ENCODE assay signal across 1 cellular context in genomic region chr13:51805925-51806324, GRCh38.
TF ChIP-seq lines count a peak whose summit lies in the region.

No MANE protein-coding gene starts in this region.

TF ChIP-seq in neural cell, 6 proteins besides CTCF, POLR2A, EP300 and RAD21:
- TF ChIP-seq, protein P1, sequence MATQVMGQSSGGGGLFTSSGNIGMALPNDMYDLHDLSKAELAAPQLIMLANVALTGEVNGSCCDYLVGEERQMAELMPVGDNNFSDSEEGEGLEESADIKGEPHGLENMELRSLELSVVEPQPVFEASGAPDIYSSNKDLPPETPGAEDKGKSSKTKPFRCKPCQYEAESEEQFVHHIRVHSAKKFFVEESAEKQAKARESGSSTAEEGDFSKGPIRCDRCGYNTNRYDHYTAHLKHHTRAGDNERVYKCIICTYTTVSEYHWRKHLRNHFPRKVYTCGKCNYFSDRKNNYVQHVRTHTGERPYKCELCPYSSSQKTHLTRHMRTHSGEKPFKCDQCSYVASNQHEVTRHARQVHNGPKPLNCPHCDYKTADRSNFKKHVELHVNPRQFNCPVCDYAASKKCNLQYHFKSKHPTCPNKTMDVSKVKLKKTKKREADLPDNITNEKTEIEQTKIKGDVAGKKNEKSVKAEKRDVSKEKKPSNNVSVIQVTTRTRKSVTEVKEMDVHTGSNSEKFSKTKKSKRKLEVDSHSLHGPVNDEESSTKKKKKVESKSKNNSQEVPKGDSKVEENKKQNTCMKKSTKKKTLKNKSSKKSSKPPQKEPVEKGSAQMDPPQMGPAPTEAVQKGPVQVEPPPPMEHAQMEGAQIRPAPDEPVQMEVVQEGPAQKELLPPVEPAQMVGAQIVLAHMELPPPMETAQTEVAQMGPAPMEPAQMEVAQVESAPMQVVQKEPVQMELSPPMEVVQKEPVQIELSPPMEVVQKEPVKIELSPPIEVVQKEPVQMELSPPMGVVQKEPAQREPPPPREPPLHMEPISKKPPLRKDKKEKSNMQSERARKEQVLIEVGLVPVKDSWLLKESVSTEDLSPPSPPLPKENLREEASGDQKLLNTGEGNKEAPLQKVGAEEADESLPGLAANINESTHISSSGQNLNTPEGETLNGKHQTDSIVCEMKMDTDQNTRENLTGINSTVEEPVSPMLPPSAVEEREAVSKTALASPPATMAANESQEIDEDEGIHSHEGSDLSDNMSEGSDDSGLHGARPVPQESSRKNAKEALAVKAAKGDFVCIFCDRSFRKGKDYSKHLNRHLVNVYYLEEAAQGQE (IDR thresholded peaks at IDR 0.05; ENCODE audit: borderline replicate concordance) = no peak
- TF ChIP-seq POLR2AphosphoS5 (IDR thresholded peaks at IDR 0.05) = no peak
- TF ChIP-seq SMC3 (conservative IDR thresholded peaks at IDR 0.05; ENCODE audit: poor library complexity) = no peak
- no peak for TF ChIP-seq EZH2 (IDR thresholded peaks at IDR 0.05; ENCODE audit: borderline replicate concordance, insufficient read depth, low read length, poor library complexity, severe bottlenecking)
- no peak for TF ChIP-seq MXI1 (conservative IDR thresholded peaks at IDR 0.05; ENCODE audit: poor library complexity, severe bottlenecking)
- no peak for TF ChIP-seq TAF1 (IDR thresholded peaks at IDR 0.05; ENCODE audit: low read depth)
